ENCODE assay signal across 12 cellular contexts in the genomic region with DNA sequence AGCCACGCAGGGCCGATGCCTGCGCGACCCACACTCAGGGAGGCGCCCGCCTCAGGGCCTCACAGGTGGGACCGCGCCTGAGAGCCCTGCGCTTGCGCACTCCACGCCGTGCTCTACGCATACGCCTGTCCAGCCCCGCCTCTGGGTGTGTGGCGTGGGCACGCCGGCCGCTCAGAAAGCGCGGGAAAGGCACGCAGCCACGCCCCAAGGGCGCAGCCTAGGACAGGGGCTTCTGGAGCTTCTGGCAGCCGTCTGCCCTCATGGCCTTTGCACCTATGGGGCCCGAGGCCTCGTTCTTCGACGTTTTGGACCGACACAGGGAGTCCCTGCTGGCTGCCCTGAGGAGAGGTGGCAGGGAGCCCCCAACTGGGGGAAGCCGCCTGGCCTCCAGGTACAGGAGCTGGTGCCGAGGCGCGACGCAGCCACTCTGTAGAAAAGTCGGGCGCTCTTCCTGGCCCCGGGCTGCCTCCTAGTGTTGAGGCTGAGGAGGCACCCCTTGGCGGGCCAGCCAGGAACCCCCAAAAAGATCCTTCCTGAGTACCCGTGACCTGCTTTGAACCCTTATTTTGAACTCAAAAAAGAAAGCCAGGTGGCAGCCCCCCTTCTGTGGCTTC. TPM values are rescaled to one million over a fixed set of nuclear protein-coding genes. Genes with fewer than 3 reads are reported as not detected.
DNase-seq lines count a peak whose midpoint lies in the region; ATAC-seq and TF ChIP-seq lines count a peak whose summit lies in the region.
"Had no signal": no experiment of that assay in that cellular context is flagged by ENCODE, and none has a peak within 500 bp of the region (broad histone marks: within the 10 kb centered on the region; RNA-seq: fewer than 3 reads in every experiment).

A gene with protein sequence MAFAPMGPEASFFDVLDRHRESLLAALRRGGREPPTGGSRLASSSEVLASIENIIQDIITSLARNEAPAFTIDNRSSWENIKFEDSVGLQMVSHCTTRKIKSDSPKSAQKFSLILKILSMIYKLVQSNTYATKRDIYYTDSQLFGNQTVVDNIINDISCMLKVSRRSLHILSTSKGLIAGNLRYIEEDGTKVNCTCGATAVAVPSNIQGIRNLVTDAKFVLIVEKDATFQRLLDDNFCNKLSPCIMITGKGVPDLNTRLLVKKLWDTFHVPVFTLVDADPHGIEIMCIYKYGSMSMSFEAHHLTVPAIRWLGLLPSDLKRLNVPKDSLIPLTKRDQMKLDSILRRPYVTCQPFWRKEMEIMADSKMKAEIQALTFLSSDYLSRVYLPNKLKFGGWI (plus strand): TSS at position 196 of the 614 bp plus-strand sequence. CDS start 65 bp downstream, at position 261.

- H3K4me2 ChIP-seq in SK-N-SH (no peak within 1 kb of the TSS), PC-3 (ENCODE audit: low read length) (no peak within 1 kb of the TSS)

- H4K20me1 ChIP-seq in SK-N-SH (ENCODE audit: insufficient read depth) (no peaks in the 10 kb centered on the region), PC-3 (ENCODE audit: low read length) (no peaks in the 10 kb centered on the region)

- no peak for TF ChIP-seq CTCF in SK-N-SH (IDR thresholded peaks at IDR 0.05)
- TF ChIP-seq CTCF in PC-3 (conservative IDR thresholded peaks at IDR 0.05; ENCODE audit: low read depth, low read length): peak; percentile 43; the same call in 1 of the 2 replicates
- TF ChIP-seq CTCF in left ventricle myocardium inferior (IDR thresholded peaks at IDR 0.05; ENCODE audit: borderline replicate concordance): peak; percentile 53

- TF ChIP-seq RAD21 in SK-N-SH (IDR thresholded peaks at IDR 0.05; ENCODE audit: low read length): peak; percentile 27; the same call in 1 of the 2 replicates

- H3K9me3 ChIP-seq in SK-N-SH: no peaks in the 10 kb centered on the region
- H3K9me3 ChIP-seq in PC-3 (ENCODE audit: low read length): no peaks in the 10 kb centered on the region
- H3K9me3 ChIP-seq in left ventricle myocardium inferior (replicated peaks): no peaks in the 10 kb centered on the region

- POLR2A ChIA-PET in SK-N-SH (lab: Yijun Ruan, JAX): no interaction called here
- POLR2A ChIA-PET in PC-3 (lab: Charles Lee; ENCODE audit: unreplicated experiment): interaction anchor here (0.7 kb wide), 1 partner anchor 17 kb away, joined by 7 read pairs; no protein-coding TSS in a partner anchor

- ATAC-seq in SK-N-SH treated with all-trans-retinoic acid at 6 μM for 48 hours (no peak), PC-3 (no peak), sciatic nerve (peak; percentile 46), GM19351 (IDR thresholded peaks at IDR 0.05; ENCODE audit: unreplicated experiment) (no peak)

- H3K9ac ChIP-seq in SK-N-SH (no peak within 1 kb of the TSS), PC-3 (ENCODE audit: low read length) (no peak within 1 kb of the TSS)

- H3K4me3 ChIP-seq in SK-N-SH (ENCODE audit: low read depth in 2 of 2, low read length in 1 of 2) (no peak within 1 kb of the TSS; a peak in 1 of 4 replicates), PC-3 (ENCODE audit: low read length) (no peak within 1 kb of the TSS), left ventricle myocardium inferior (no peak within 1 kb of the TSS)

- H3F3A ChIP-seq in SK-N-SH (replicated peaks; ENCODE audit: insufficient read depth) (no peaks in the 10 kb centered on the region), PC-3 (ENCODE audit: low read length, unreplicated experiment) (no peaks in the 10 kb centered on the region)

- no peak for TF ChIP-seq EP300 in SK-N-SH (IDR thresholded peaks at IDR 0.05; ENCODE audit: borderline replicate concordance in 1 of 2, low read depth in 1 of 2, low read length in 1 of 2)

- H3K27me3 ChIP-seq in SK-N-SH (ENCODE audit: insufficient read depth) (no peaks in the 10 kb centered on the region), PC-3 (ENCODE audit: low read length) (peaks cover 37% of the 10 kb centered on the region), left ventricle myocardium inferior (ENCODE audit: low read depth) (peaks cover 71% of the 10 kb centered on the region)

- H3K79me2 ChIP-seq in SK-N-SH (ENCODE audit: insufficient read depth) (no peaks in the 10 kb centered on the region), PC-3 (ENCODE audit: low read length) (no peaks in the 10 kb centered on the region)

- peak; percentile 37 for DNase-seq in SK-N-SH
- DNase-seq in PC-3: no peak
- no peak for DNase-seq in left ventricle myocardium inferior
- no peak for DNase-seq in sciatic nerve (ENCODE audit: low spot score)
- no peak for DNase-seq in AG08395 (ENCODE audit: low spot score)
- no peak for DNase-seq in activated CD4-positive, alpha-beta T cell treated with anti-CD3 and anti-CD28 coated beads, Interleukin-2, amount 50 U/mL, for 48 hours
- DNase-seq: DMS79 treated with DMSO at 0.1 percent for 48 hours, NCI-H226, SHP77 had no signal

- intact Hi-C loops in PC-3 (cut with micrococcal nuclease): no loop called here
- intact Hi-C loops in left ventricle myocardium inferior (cut with micrococcal nuclease): loop anchor here (5.0 kb wide), 1 partner anchor 242 kb away; no protein-coding TSS in a partner anchor
- intact Hi-C loops in sciatic nerve (cut with DNase I): loop anchor here (10.0 kb wide), 1 partner anchor 65 kb away; a partner anchor contains a TSS

- H3K36me3 ChIP-seq in SK-N-SH (replicated peaks in 1 of 2; ENCODE audit: control insufficient read depth in 1 of 2, insufficient read depth in 2 of 2, low read length in 1 of 2) (no peaks in the 10 kb centered on the region), PC-3 (ENCODE audit: low read depth, low read length) (no peaks in the 10 kb centered on the region), left ventricle myocardium inferior (no peaks in the 10 kb centered on the region)

- 82% methylated on average over 27 of the region's 40 CpGs for WGBS in SK-N-SH (ENCODE audit: low lambda C conversion rate)

- H3K27ac ChIP-seq in SK-N-SH (ENCODE audit: low read depth in 2 of 2, low read length in 1 of 2) (no peak within 1 kb of the TSS), PC-3 (ENCODE audit: low read length) (no peak within 1 kb of the TSS), left ventricle myocardium inferior (replicated peaks) (no peak within 1 kb of the TSS)

- H3K9me2 ChIP-seq in SK-N-SH (no peaks in the 10 kb centered on the region), PC-3 (replicated peaks; ENCODE audit: low read length) (no peaks in the 10 kb centered on the region)

- BruUV-seq in PC-3 (replicated peaks; lab: Mats Ljungman, UMichigan): no TSS peak

- CTCF ChIA-PET in SK-N-SH (lab: Yijun Ruan, JAX) (interaction anchor here (0.6 to 14.4 kb wide), 13 partner anchors 10 to 833 kb away, joined by 3 to 128 read pairs (median 4); a partner anchor contains a TSS), PC-3 (lab: Charles Lee) (no interaction called here)

- H3K4me1 ChIP-seq in SK-N-SH (ENCODE audit: control insufficient read depth in 1 of 2, insufficient read depth in 2 of 2, low read depth in 1 of 2, low read length in 1 of 2) (peaks cover 0 to 6% of the 10 kb centered on the region in 2 experiments; a peak in 1 of 4 replicates), PC-3 (ENCODE audit: insufficient read depth, low read length) (peaks cover 15% of the 10 kb centered on the region), left ventricle myocardium inferior (no peaks in the 10 kb centered on the region)

- H2AFZ ChIP-seq in SK-N-SH (ENCODE audit: low read depth): no peak within 1 kb of the TSS
- no peak within 1 kb of the TSS for H2AFZ ChIP-seq in PC-3 (ENCODE audit: low read length)

TF ChIP-seq in SK-N-SH, 30 proteins besides CTCF, POLR2A, EP300 and RAD21 (continues in another document):
- no peak for TF ChIP-seq GATA2 (CRISPR knock-in tag; IDR thresholded peaks at IDR 0.05)

TF ChIP-seq in SK-N-SH treated with all-trans-retinoic acid at 6 μM for 48 hours, 23 proteins besides CTCF, POLR2A, EP300 and RAD21:
- TF ChIP-seq OSR1 (CRISPR knock-in tag; IDR thresholded peaks at IDR 0.05) (no peak), ISL1 (CRISPR knock-in tag; IDR thresholded peaks at IDR 0.05) (no peak), ZNF70 (CRISPR knock-in tag; IDR thresholded peaks at IDR 0.05) (no peak), TCF4 (CRISPR knock-in tag; IDR thresholded peaks at IDR 0.05; ENCODE audit: borderline replicate concordance) (no peak), ZNF565 (CRISPR knock-in tag; conservative IDR thresholded peaks at IDR 0.05; ENCODE audit: low read depth) (no peak), TOX (CRISPR knock-in tag; IDR thresholded peaks at IDR 0.05; ENCODE audit: borderline replicate concordance) (no peak), CSDC2 (CRISPR knock-in tag; IDR thresholded peaks at IDR 0.05) (no peak), ZC3H10 (CRISPR knock-in tag; IDR thresholded peaks at IDR 0.05) (no peak), ZNF8 (CRISPR knock-in tag; IDR thresholded peaks at IDR 0.05) (no peak), BACH2 (CRISPR knock-in tag; IDR thresholded peaks at IDR 0.05; ENCODE audit: borderline replicate concordance) (no peak), RARB (CRISPR knock-in tag; IDR thresholded peaks at IDR 0.05) (no peak)
- TF ChIP-seq, protein P1, sequence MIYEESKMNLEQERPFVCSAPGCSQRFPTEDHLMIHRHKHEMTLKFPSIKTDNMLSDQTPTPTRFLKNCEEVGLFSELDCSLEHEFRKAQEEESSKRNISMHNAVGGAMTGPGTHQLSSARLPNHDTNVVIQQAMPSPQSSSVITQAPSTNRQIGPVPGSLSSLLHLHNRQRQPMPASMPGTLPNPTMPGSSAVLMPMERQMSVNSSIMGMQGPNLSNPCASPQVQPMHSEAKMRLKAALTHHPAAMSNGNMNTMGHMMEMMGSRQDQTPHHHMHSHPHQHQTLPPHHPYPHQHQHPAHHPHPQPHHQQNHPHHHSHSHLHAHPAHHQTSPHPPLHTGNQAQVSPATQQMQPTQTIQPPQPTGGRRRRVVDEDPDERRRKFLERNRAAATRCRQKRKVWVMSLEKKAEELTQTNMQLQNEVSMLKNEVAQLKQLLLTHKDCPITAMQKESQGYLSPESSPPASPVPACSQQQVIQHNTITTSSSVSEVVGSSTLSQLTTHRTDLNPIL (CRISPR knock-in tag; IDR thresholded peaks at IDR 0.05; ENCODE audit: low read depth): no peak

RNA-seq across cellular contexts. Expression of the gene that starts here (rescaled TPM):
- polyA plus RNA-seq in SK-N-SH (2012; rRNA removed): not detected in 2 replicates
- not detected in 2 replicates for polyA plus RNA-seq in SK-N-SH (2012; cell fraction: cytosol; rRNA removed)
- not detected in 2 replicates for polyA plus RNA-seq in SK-N-SH (2012; cell fraction: nucleus; rRNA removed)
- total RNA-seq in PC-3 (2014; rRNA removed) (not detected in 2 replicates), left ventricle myocardium inferior (not detected), sciatic nerve (not detected)
- total RNA-seq: mononuclear cell had no signal

Comparison
In these comparisons a context has a peak if more than half of its experiments do, and no peak if none do; other contexts are left out.
1. Peak in DNase-seq in SK-N-SH; RNA of the gene not detected or under 1 TPM.
2. Peak in ATAC-seq in sciatic nerve; RNA of the gene not detected or under 1 TPM.